10 cellular contexts compared by ENCODE assay signal in the genomic region with DNA sequence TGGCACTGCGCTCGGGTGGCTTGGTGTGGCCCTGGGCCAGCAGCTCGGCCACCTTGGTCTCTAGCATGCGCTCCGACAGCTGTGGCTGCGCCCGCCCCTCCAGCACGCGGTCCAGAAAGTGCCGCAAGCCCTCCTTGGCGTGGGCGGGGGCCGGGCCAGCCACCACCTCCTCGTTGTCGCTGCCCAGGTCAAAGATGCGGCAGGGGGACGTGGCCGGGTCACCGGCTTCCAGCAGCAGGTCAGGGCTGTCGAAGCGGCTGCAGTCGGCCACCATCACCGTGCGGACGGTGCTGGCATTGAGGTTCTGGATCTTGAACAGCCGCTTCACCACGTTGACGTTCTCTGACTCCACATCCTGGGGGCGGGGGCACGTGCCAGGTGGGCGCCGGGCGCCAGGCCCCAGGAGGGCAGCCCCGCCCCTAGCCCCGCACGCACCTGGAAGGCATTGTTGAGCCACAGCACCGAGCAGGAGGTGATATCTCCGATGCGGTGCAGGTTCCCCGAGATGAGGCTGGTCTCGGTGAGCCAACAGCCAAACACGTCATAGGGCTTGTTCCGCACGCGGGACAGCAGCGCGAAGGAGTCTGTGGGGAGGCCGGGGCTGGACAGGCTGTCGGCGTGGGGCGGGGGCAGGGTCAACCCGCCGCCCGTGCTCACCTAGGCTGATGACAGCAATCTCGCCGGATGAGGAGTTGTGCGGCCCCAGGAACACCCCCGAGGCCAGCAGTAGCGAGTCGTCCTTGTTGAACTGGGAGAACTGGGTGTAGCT. TPM values are rescaled to one million over a fixed set of nuclear protein-coding genes. Genes with fewer than 3 reads are reported as not detected.
DNase-seq lines count a peak whose midpoint lies in the region; ATAC-seq and TF ChIP-seq lines count a peak whose summit lies in the region.
"Had no signal": no experiment of that assay in that cellular context is flagged by ENCODE, and none has a peak within 500 bp of the region (broad histone marks: within the 10 kb centered on the region; RNA-seq: fewer than 3 reads in every experiment).

No MANE protein-coding gene starts in this region.

- H3K4me1 Mint-ChIP-seq in activated naive CD4-positive, alpha-beta T cell treated with anti-CD3 and anti-CD28 coated beads, Interleukin-2, amount 50 U/mL, for 24 hours = peaks cover 9% of the 10 kb centered on the region
- H3K4me1 Mint-ChIP-seq in activated T-helper 1 cell treated with anti-CD3 and anti-CD28 coated beads, Interleukin-12 subunit alpha, Interleukin-12 subunit beta, Interleukin-2, Interleukin-4 antibody, amounts not matched to agents 30 ng/mL and 10 ng/mL and 1 ng/mL, durations not matched to agents 14 hours and 24 hours and 36 hours (ENCODE audit: low read depth) = peaks cover 7% of the 10 kb centered on the region

- no peak for TF ChIP-seq RAD21 in liver (IDR thresholded peaks at IDR 0.05)

- TF ChIP-seq POLR2A in upper lobe of left lung (IDR thresholded peaks at IDR 0.05) = no peak

- no peak overlapping the region for H3K9ac ChIP-seq in liver (ENCODE audit: low read depth in 1 of 2, low read length in 2 of 2)

- H3K36me3 Mint-ChIP-seq in activated naive CD4-positive, alpha-beta T cell treated with anti-CD3 and anti-CD28 coated beads, Interleukin-2, amount 50 U/mL, for 24 hours = peaks cover 8% of the 10 kb centered on the region
- H3K36me3 Mint-ChIP-seq in activated T-helper 1 cell treated with anti-CD3 and anti-CD28 coated beads, Interleukin-12 subunit alpha, Interleukin-12 subunit beta, Interleukin-2, Interleukin-4 antibody, amounts not matched to agents 30 ng/mL and 10 ng/mL and 1 ng/mL, durations not matched to agents 14 hours and 24 hours and 36 hours (ENCODE audit: low read depth) = peaks cover 23% of the 10 kb centered on the region

- H3K36me3 ChIP-seq in liver (ENCODE audit: control insufficient read depth in 4 of 4, insufficient read depth in 3 of 4, low read depth in 1 of 4, low read length in 3 of 4) (peaks cover 0 to 14% (median 9%) of the 10 kb centered on the region in 4 donors), upper lobe of left lung (peaks cover 18 to 45% (median 40%) of the 10 kb centered on the region in 4 donors)

- H3K27ac ChIP-seq in liver (ENCODE audit: low read depth in 1 of 2, low read length in 2 of 2) (peak overlapping the region; percentile 8 to 82), upper lobe of left lung (no peak overlapping the region)

- H3K9me3 ChIP-seq in liver (ENCODE audit: control insufficient read depth in 4 of 4, low read length in 3 of 4) (no peaks in the 10 kb centered on the region), upper lobe of left lung (no peaks in the 10 kb centered on the region)

- DNase-seq in activated naive CD4-positive, alpha-beta T cell treated with Interleukin-2 at 50 U/mL for 16 hours = no peak
- no peak for DNase-seq in activated T-helper 1 cell treated with anti-CD3 and anti-CD28 coated beads, Interleukin-12 subunit alpha, Interleukin-12 subunit beta, Interleukin-2, Interleukin-4 antibody, amounts not matched to agents 30 ng/mL and 10 ng/mL and 1 ng/mL, durations not matched to agents 14 hours and 24 hours and 36 hours (ENCODE audit: low spot score)
- DNase-seq in upper lobe of left lung (peak; percentile 17 to 86), AML-193 (lab: John Stamatoyannopoulos, UW) (no peak)
- DNase-seq: activated gamma-delta T cell, NCI-H748 treated with DMSO at 0.1 percent for 48 hours had no signal

- H3K4me3 ChIP-seq in liver (ENCODE audit: low read depth in 1 of 3, low read length in 3 of 3) = no peak overlapping the region
- peak overlapping the region in 1 of 4 donors; percentile 98 for H3K4me3 ChIP-seq in upper lobe of left lung

- peak overlapping the region; percentile 23 for H3K4me3 Mint-ChIP-seq in activated naive CD4-positive, alpha-beta T cell treated with anti-CD3 and anti-CD28 coated beads, Interleukin-2, amount 50 U/mL, for 24 hours
- H3K4me3 Mint-ChIP-seq in activated T-helper 1 cell treated with anti-CD3 and anti-CD28 coated beads, Interleukin-12 subunit alpha, Interleukin-12 subunit beta, Interleukin-2, Interleukin-4 antibody, amounts not matched to agents 30 ng/mL and 10 ng/mL and 1 ng/mL, durations not matched to agents 14 hours and 24 hours and 36 hours = peak overlapping the region; percentile 73

- no peaks in the 10 kb centered on the region for H3K9me3 Mint-ChIP-seq in activated naive CD4-positive, alpha-beta T cell treated with anti-CD3 and anti-CD28 coated beads, Interleukin-2, amount 50 U/mL, for 24 hours
- H3K9me3 Mint-ChIP-seq in activated T-helper 1 cell treated with anti-CD3 and anti-CD28 coated beads, Interleukin-12 subunit alpha, Interleukin-12 subunit beta, Interleukin-2, Interleukin-4 antibody, amounts not matched to agents 30 ng/mL and 10 ng/mL and 1 ng/mL, durations not matched to agents 14 hours and 24 hours and 36 hours = no peaks in the 10 kb centered on the region

- intact Hi-C loops in activated T-helper 1 cell treated with anti-CD3 and anti-CD28 coated beads, Interleukin-12 subunit alpha, Interleukin-12 subunit beta, Interleukin-2, Interleukin-4 antibody, amounts not matched to agents 30 ng/mL and 10 ng/mL and 1 ng/mL, durations not matched to agents 14 hours and 24 hours and 36 hours (cut with micrococcal nuclease) = no loop called here

- 86% methylated on average over 60 of the region's 60 CpGs for WGBS in liver
- 92 to 95% methylated on average over 15 to 57 of the region's 60 CpGs for WGBS in upper lobe of left lung, 2 donors

- ATAC-seq in upper lobe of left lung (ENCODE audit: low FRiP score in 2 of 2) = no peak
- ATAC-seq in HG03175 (IDR thresholded peaks at IDR 0.05; ENCODE audit: unreplicated experiment) = no peak
- ATAC-seq in HG02763 (IDR thresholded peaks at IDR 0.05; ENCODE audit: unreplicated experiment) = no peak

- TF ChIP-seq CTCF in liver (IDR thresholded peaks at IDR 0.05; ENCODE audit: low read depth, low read length, missing input control) = no peak
- no peak for TF ChIP-seq CTCF in upper lobe of left lung (IDR thresholded peaks at IDR 0.05)

- TF ChIP-seq EP300 in upper lobe of left lung (IDR thresholded peaks at IDR 0.05) = no peak

- H3K4me1 ChIP-seq in liver (ENCODE audit: control insufficient read depth in 4 of 4, insufficient read depth in 4 of 4, low read length in 3 of 4) = peaks cover 21 to 75% (median 45%) of the 10 kb centered on the region in 4 donors
- H3K4me1 ChIP-seq in upper lobe of left lung = peaks cover 15 to 37% (median 17%) of the 10 kb centered on the region in 4 donors

- no peaks in the 10 kb centered on the region for H3K27me3 ChIP-seq in liver (ENCODE audit: control insufficient read depth in 4 of 4, insufficient read depth in 4 of 4, low read length in 3 of 4)
- no peaks in the 10 kb centered on the region for H3K27me3 ChIP-seq in upper lobe of left lung

- no peak overlapping the region for H3K27ac Mint-ChIP-seq in activated naive CD4-positive, alpha-beta T cell treated with anti-CD3 and anti-CD28 coated beads, Interleukin-2, amount 50 U/mL, for 24 hours
- H3K27ac Mint-ChIP-seq in activated T-helper 1 cell treated with anti-CD3 and anti-CD28 coated beads, Interleukin-12 subunit alpha, Interleukin-12 subunit beta, Interleukin-2, Interleukin-4 antibody, amounts not matched to agents 30 ng/mL and 10 ng/mL and 1 ng/mL, durations not matched to agents 14 hours and 24 hours and 36 hours = no peak overlapping the region

- no peaks in the 10 kb centered on the region for H3K27me3 Mint-ChIP-seq in activated naive CD4-positive, alpha-beta T cell treated with anti-CD3 and anti-CD28 coated beads, Interleukin-2, amount 50 U/mL, for 24 hours
- no peaks in the 10 kb centered on the region for H3K27me3 Mint-ChIP-seq in activated T-helper 1 cell treated with anti-CD3 and anti-CD28 coated beads, Interleukin-12 subunit alpha, Interleukin-12 subunit beta, Interleukin-2, Interleukin-4 antibody, amounts not matched to agents 30 ng/mL and 10 ng/mL and 1 ng/mL, durations not matched to agents 14 hours and 24 hours and 36 hours (ENCODE audit: insufficient read depth)

TF ChIP-seq in liver, 16 proteins besides CTCF, POLR2A, EP300 and RAD21 (continues in another document):
- TF ChIP-seq FOXA1 (IDR thresholded peaks at IDR 0.05) (no peak), FOXA2 (IDR thresholded peaks at IDR 0.05) (no peak)

RNA-seq across cellular contexts. Expression of a gene that starts 2.2 kb away (rescaled TPM):
- 92.5 and 96.2 TPM in 2 replicates for total RNA-seq in activated T-helper 1 cell treated with anti-CD3 and anti-CD28 coated beads, Interleukin-12 subunit alpha, Interleukin-12 subunit beta, Interleukin-2, Interleukin-4 antibody, amounts not matched to agents 30 ng/mL and 10 ng/mL and 1 ng/mL, durations not matched to agents 14 hours and 24 hours and 36 hours
- total RNA-seq in liver (100 to 1,000 TPM in 1 of 2 donors, 10 to 100 TPM in 1; 64.0 to 163 TPM), upper lobe of left lung (100 to 1,000 TPM in 5 of 6 donors, 10 to 100 TPM in 1; 93.3 to 191 (median 153) TPM)
- polyA plus RNA-seq in liver = 100 to 1,000 TPM in 1 of 2 donors, 10 to 100 TPM in 1; 87.1 to 130 TPM

RNA-seq across cellular contexts. Expression of a gene that starts 2.7 kb away (rescaled TPM):
- total RNA-seq in activated T-helper 1 cell treated with anti-CD3 and anti-CD28 coated beads, Interleukin-12 subunit alpha, Interleukin-12 subunit beta, Interleukin-2, Interleukin-4 antibody, amounts not matched to agents 30 ng/mL and 10 ng/mL and 1 ng/mL, durations not matched to agents 14 hours and 24 hours and 36 hours = 0.56 and 1.5 TPM in 2 replicates
- total RNA-seq in liver (100 to 1,000 TPM in 1 of 2 donors, 10 to 100 TPM in 1; 25.1 to 323 TPM), upper lobe of left lung (1 to 10 TPM in 3 of 6 donors, not detected in 3; 1.8 to 4.4 (median 2.1) TPM)
- polyA plus RNA-seq in liver = 1,000 to 10,000 TPM in 1 of 2 donors, 100 to 1,000 TPM in 1; 892 to 1,117 TPM

RNA-seq across cellular contexts. Expression of a gene that starts 9.8 kb away (rescaled TPM):
- 1.8 and 1.9 TPM in 2 replicates for total RNA-seq in activated T-helper 1 cell treated with anti-CD3 and anti-CD28 coated beads, Interleukin-12 subunit alpha, Interleukin-12 subunit beta, Interleukin-2, Interleukin-4 antibody, amounts not matched to agents 30 ng/mL and 10 ng/mL and 1 ng/mL, durations not matched to agents 14 hours and 24 hours and 36 hours
- total RNA-seq in liver (1 to 10 TPM; 2.3 to 5.2 TPM), upper lobe of left lung (1 to 10 TPM in 4 of 6 donors, under 1 TPM in 1, not detected in 1; 0.89 to 5.2 (median 2.3) TPM)
- 10 to 100 TPM in 1 of 2 donors, 1 to 10 TPM in 1; 7.3 to 12.2 TPM for polyA plus RNA-seq in liver

RNA-seq across cellular contexts. Expression of a gene that starts 35.0 kb away (rescaled TPM):
- 0.36 TPM in 1 of 2 replicates, not detected in the other for total RNA-seq in activated T-helper 1 cell treated with anti-CD3 and anti-CD28 coated beads, Interleukin-12 subunit alpha, Interleukin-12 subunit beta, Interleukin-2, Interleukin-4 antibody, amounts not matched to agents 30 ng/mL and 10 ng/mL and 1 ng/mL, durations not matched to agents 14 hours and 24 hours and 36 hours
- total RNA-seq in liver = 1 to 10 TPM in 1 of 2 donors, under 1 TPM in 1; 0.23 to 5.4 TPM
- polyA plus RNA-seq in liver = 10 to 100 TPM in 1 of 2 donors, 1 to 10 TPM in 1; 7.4 to 15.2 TPM
- total RNA-seq in upper lobe of left lung = 100 to 1,000 TPM in 5 of 6 donors, 10 to 100 TPM in 1; 31.7 to 395 (median 246) TPM

RNA-seq across cellular contexts. Expression of a gene that starts 40.5 kb away (rescaled TPM):
- total RNA-seq in activated T-helper 1 cell treated with anti-CD3 and anti-CD28 coated beads, Interleukin-12 subunit alpha, Interleukin-12 subunit beta, Interleukin-2, Interleukin-4 antibody, amounts not matched to agents 30 ng/mL and 10 ng/mL and 1 ng/mL, durations not matched to agents 14 hours and 24 hours and 36 hours = not detected in 2 replicates
- total RNA-seq in liver (under 1 TPM in 1 of 2 donors, not detected in 1; 0.08 TPM), upper lobe of left lung (1 to 10 TPM in 4 of 6 donors, under 1 TPM in 1, not detected in 1; 0.61 to 6.3 (median 1.8) TPM)
- under 1 TPM in 1 of 2 donors, not detected in 1; 0.01 TPM for polyA plus RNA-seq in liver

Comparison
In these comparisons a context has a peak if more than half of its experiments do, and no peak if none do; other contexts are left out.
1. DNase-seq: peak in upper lobe of left lung (2 of 2); none in activated naive CD4-positive, alpha-beta T cell treated with Interleukin-2 at 50 U/mL for 16 hours (single experiment), activated T-helper 1 cell treated with anti-CD3 and anti-CD28 coated beads, Interleukin-12 subunit alpha, Interleukin-12 subunit beta, Interleukin-2, Interleukin-4 antibody, amounts not matched to agents 30 ng/mL and 10 ng/mL and 1 ng/mL, durations not matched to agents 14 hours and 24 hours and 36 hours (single experiment) and AML-193 (0 of 2).
2. H3K27ac ChIP-seq: peak in liver (2 of 2); none in upper lobe of left lung (0 of 4).
3. RNA of a gene that starts 2.7 kb away (total RNA-seq): 25.1 to 323 TPM in liver; 1.8 to 4.4 TPM in upper lobe of left lung and 0.56 to 1.5 TPM in activated T-helper 1 cell treated with anti-CD3 and anti-CD28 coated beads, Interleukin-12 subunit alpha, Interleukin-12 subunit beta, Interleukin-2, Interleukin-4 antibody, amounts not matched to agents 30 ng/mL and 10 ng/mL and 1 ng/mL, durations not matched to agents 14 hours and 24 hours and 36 hours; every median in the first group is over 4 times any median in the second.